In the genomic region with DNA sequence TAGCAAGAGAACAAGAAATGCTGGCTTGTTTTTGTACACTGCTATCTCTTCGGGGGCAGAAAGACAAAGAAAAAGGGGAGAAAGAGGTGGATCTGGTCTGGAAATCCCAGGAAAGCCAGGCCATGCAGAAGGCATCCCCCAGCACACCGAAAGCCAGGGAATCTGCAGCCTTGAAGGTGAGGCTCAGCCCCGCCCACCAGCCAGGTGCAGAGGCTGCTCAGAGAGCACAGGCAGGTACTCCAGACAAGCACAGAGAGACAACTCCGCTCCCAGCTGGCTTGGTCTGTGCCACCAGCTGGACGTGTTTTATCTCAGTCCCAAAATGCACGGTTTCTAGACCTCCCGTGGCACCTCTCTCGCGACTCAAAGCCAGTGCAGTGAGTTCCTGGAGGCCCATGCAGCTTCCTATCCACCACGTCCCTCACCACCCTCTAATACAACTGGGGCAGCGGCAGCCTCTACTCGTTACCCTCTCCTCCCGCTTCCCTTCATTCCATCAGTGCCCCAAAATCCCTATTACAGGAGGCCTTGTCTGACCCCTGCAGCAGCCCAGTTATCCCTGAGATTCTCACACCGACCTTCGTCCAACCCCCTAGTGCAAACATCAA, we compare ENCODE assay signal across 15 cellular contexts.
DNase-seq lines count a peak whose midpoint lies in the region; ATAC-seq, FAIRE-seq and TF ChIP-seq lines count a peak whose summit lies in the region.
"Had no signal": no experiment of that assay in that cellular context is flagged by ENCODE, and none has a peak within 500 bp of the region (broad histone marks: within the 10 kb centered on the region; RNA-seq: fewer than 3 reads in every experiment).

No MANE protein-coding gene starts in this region.

- no peak overlapping the region for H3K4me3 ChIP-seq in heart left ventricle
- H3K4me3 ChIP-seq in prostate gland, result no peak overlapping the region

- FAIRE-seq in GM12892 (lab: Jason Lieb, UNC), result no peak
- FAIRE-seq: HTR-8/SVneo had no signal

- H3K27me3 Mint-ChIP-seq in activated naive CD8-positive, alpha-beta T cell treated with anti-CD3 and anti-CD28 coated beads for 36 hours, result no peaks in the 10 kb centered on the region
- H3K27me3 Mint-ChIP-seq: CD4-positive, CD25-positive, alpha-beta regulatory T cell; stimulated activated naive B cell treated with anti-CD40 and anti-IgM and Interleukin-4, amounts not matched to agents 10 μg/mL and 1 μg/mL and 100 μg/mL, for 72 hours had no signal

- 75 to 86% (median 83%) methylated on average over 15 of the region's 15 CpGs for WGBS in heart left ventricle, 4 donors
- 42% methylated on average over 15 of the region's 15 CpGs for WGBS in prostate gland

- H3K36me3 ChIP-seq in heart left ventricle (no peaks in the 10 kb centered on the region), prostate gland (no peaks in the 10 kb centered on the region)

- H3K27me3 ChIP-seq in heart left ventricle (no peaks in the 10 kb centered on the region), prostate gland (replicated peaks; ENCODE audit: insufficient read depth) (no peaks in the 10 kb centered on the region)

- no peak overlapping the region for H3K4me3 Mint-ChIP-seq in activated naive CD8-positive, alpha-beta T cell treated with anti-CD3 and anti-CD28 coated beads for 36 hours
- H3K4me3 Mint-ChIP-seq: stimulated activated naive B cell treated with anti-CD40 and anti-IgM and Interleukin-4, amounts not matched to agents 10 μg/mL and 1 μg/mL and 100 μg/mL, for 72 hours had no signal

- H3K27ac Mint-ChIP-seq in activated naive CD8-positive, alpha-beta T cell treated with anti-CD3 and anti-CD28 coated beads for 36 hours, result no peak overlapping the region
- H3K27ac Mint-ChIP-seq: stimulated activated naive B cell treated with anti-CD40 and anti-IgM and Interleukin-4, amounts not matched to agents 10 μg/mL and 1 μg/mL and 100 μg/mL, for 72 hours had no signal

- TF ChIP-seq CTCF in heart left ventricle (IDR thresholded peaks at IDR 0.05) (no peak), prostate gland (IDR thresholded peaks at IDR 0.05) (no peak)

- intact Hi-C loops in heart left ventricle (cut with DNase I) (no loop called here), prostate gland (cut with DNase I) (no loop called here)

- TF ChIP-seq POLR2A in heart left ventricle (IDR thresholded peaks at IDR 0.05) (no peak), prostate gland (IDR thresholded peaks at IDR 0.05) (no peak), GM12892 (IDR thresholded peaks at IDR 0.05; ENCODE audit: low read depth, low read length) (no peak)

- no peaks in the 10 kb centered on the region for H3K9me3 ChIP-seq in heart left ventricle
- no peaks in the 10 kb centered on the region for H3K9me3 ChIP-seq in prostate gland

- H3K9me3 Mint-ChIP-seq in activated naive CD8-positive, alpha-beta T cell treated with anti-CD3 and anti-CD28 coated beads for 36 hours, result no peaks in the 10 kb centered on the region
- H3K9me3 Mint-ChIP-seq: CD4-positive, CD25-positive, alpha-beta regulatory T cell had no signal

- H3K4me1 Mint-ChIP-seq in activated naive CD8-positive, alpha-beta T cell treated with anti-CD3 and anti-CD28 coated beads for 36 hours, result peaks cover 24% of the 10 kb centered on the region

- peak in 1 of 4 donors; percentile 11 for ATAC-seq in heart left ventricle
- ATAC-seq: stimulated activated naive B cell treated with anti-CD40 and anti-IgM and Interleukin-4, amounts not matched to agents 10 μg/mL and 1 μg/mL and 100 μg/mL, for 72 hours had no signal

- H3K36me3 Mint-ChIP-seq in activated naive CD8-positive, alpha-beta T cell treated with anti-CD3 and anti-CD28 coated beads for 36 hours, result peaks cover 7% of the 10 kb centered on the region

- H3K4me1 ChIP-seq in heart left ventricle (peaks cover 0 to 36% (median 10%) of the 10 kb centered on the region in 12 donors), prostate gland (replicated peaks) (peaks cover 11% of the 10 kb centered on the region)

- peak overlapping the region in 7 of 12 donors; percentile 2 to 92 (median 29) for H3K27ac ChIP-seq in heart left ventricle
- peak overlapping the region; percentile 58 to 59 for H3K27ac ChIP-seq in prostate gland

- DNase-seq in DMS79 treated with DMSO at 0.1 percent for 48 hours (lab: John Stamatoyannopoulos, UW) (peak; percentile 63), NCI-H2029 treated with DMSO at 0.1 percent for 48 hours (lab: John Stamatoyannopoulos, UW) (peak; percentile 31), heart left ventricle (no peak), prostate gland (ENCODE audit: low spot score) (no peak), GM12892 (ENCODE audit: insufficient read length) (no peak)
- DNase-seq in activated naive CD8-positive, alpha-beta T cell treated with anti-CD3 and anti-CD28 coated beads for 36 hours, result no peak
- DNase-seq in activated naive CD4-positive, alpha-beta T cell (lab: John Stamatoyannopoulos, UW), result no peak
- DNase-seq: activated CD4-positive, CD25-positive, alpha-beta regulatory T cell treated with anti-CD3 and anti-CD28 coated beads, Interleukin-2, amount 50 U/mL, for 72 hours; activated T-cell treated with anti-CD3 and anti-CD28 coated beads, Interleukin-2, amount 50 U/mL, for 1 hour; amniotic stem cell; CD4-positive, CD25-positive, alpha-beta regulatory T cell; NCI-H1092 treated with DMSO at 0.1 percent for 48 hours; stimulated activated CD4-positive, alpha-beta T cell treated with anti-CD3 and anti-CD28 coated beads, Interleukin-4, amount 100 ng/mL, for 24 hours; stimulated activated naive B cell treated with anti-CD40 and anti-IgM and Interleukin-4, amounts not matched to agents 10 μg/mL and 1 μg/mL and 100 μg/mL, for 72 hours had no signal

Comparison
In these comparisons a context has a peak if more than half of its experiments do, and no peak if none do; other contexts are left out.
1. DNase-seq: peak in DMS79 treated with DMSO at 0.1 percent for 48 hours (single experiment) and NCI-H2029 treated with DMSO at 0.1 percent for 48 hours (single experiment); none in heart left ventricle (0 of 5), prostate gland (single experiment), activated naive CD8-positive, alpha-beta T cell treated with anti-CD3 and anti-CD28 coated beads for 36 hours (single experiment), activated naive CD4-positive, alpha-beta T cell (0 of 4) and GM12892 (single experiment).